8 cellular contexts compared by ENCODE assay signal in genomic region chr7:44490351-44491200, GRCh38. TPM values are rescaled to one million over a fixed set of nuclear protein-coding genes. Genes with fewer than 3 reads are reported as not detected.
DNase-seq lines count a peak whose midpoint lies in the region; ATAC-seq and TF ChIP-seq lines count a peak whose summit lies in the region.

TSS of gene NUDCD3 (minus strand) at chr7:44490658. CDS start at chr7:44490600, 58 bp downstream.

- peak within 1 kb of the TSS; percentile 94 to 96 for H3K4me3 ChIP-seq in right atrium auricular region
- peak within 1 kb of the TSS; percentile 86 to 93 for H3K4me3 ChIP-seq in uterus

- intact Hi-C loops in T-helper 1 cell treated with Interleukin-12 subunit alpha and Interleukin-12 subunit beta and Interleukin-4 antibody, amounts not matched to agents 30 ng/mL and 1 ng/mL, for 36 hours (cut with micrococcal nuclease) = loop anchor here (1.0 to 10.0 kb wide), 21 partner anchors 30 to 1578 kb away; partner anchors contain the start of genes C7orf25, H2AZ2, OGDH and POLD2
- intact Hi-C loops in uterus (cut with DNase I; ENCODE audit: low total_unique reads) = no loop called here

- H3K4me1 ChIP-seq in right atrium auricular region (peaks cover 0 to 41% of the 10 kb centered on the region in 2 donors), uterus (peaks cover 7 to 19% of the 10 kb centered on the region in 2 donors)

- H3K36me3 ChIP-seq in right atrium auricular region (no peaks in the 10 kb centered on the region), uterus (no peaks in the 10 kb centered on the region)

- peak in 1 of 2 donors; percentile 45 for TF ChIP-seq POLR2A in uterus (IDR thresholded peaks at IDR 0.05)

- TF ChIP-seq CTCF in GM13976 (IDR thresholded peaks at IDR 0.05; ENCODE audit: borderline replicate concordance, control extremely low read depth, extremely low read depth, insufficient read depth, missing control alignments) (no peak), right atrium auricular region (IDR thresholded peaks at IDR 0.05) (peak in 1 of 2 donors; percentile 51), uterus (IDR thresholded peaks at IDR 0.05) (no peak)

- H3K27me3 ChIP-seq in right atrium auricular region (no peaks in the 10 kb centered on the region), uterus (no peaks in the 10 kb centered on the region)

- H3K27ac ChIP-seq in right atrium auricular region (peak within 1 kb of the TSS; percentile 97 to 98), uterus (peak within 1 kb of the TSS; percentile 96 to 98)

- no peaks in the 10 kb centered on the region for H3K9me3 ChIP-seq in right atrium auricular region
- H3K9me3 ChIP-seq in uterus = no peaks in the 10 kb centered on the region

- DNase-seq in GM13976 (ENCODE audit: low spot score) (peak; percentile 92), NCI-H1436 treated with DMSO at 0.1 percent for 48 hours (lab: John Stamatoyannopoulos, UW) (peak; percentile 19), amniotic stem cell (lab: John Stamatoyannopoulos, UW) (peak; percentile 60), right atrium auricular region (ENCODE audit: low spot score) (peak; percentile 82), pulmonary artery endothelial cell (ENCODE audit: low read depth, low spot score) (peak; percentile 40), uterus (peak; percentile 76 to 78)

- peak; percentile 94 for ATAC-seq in HG02852 (IDR thresholded peaks at IDR 0.05; ENCODE audit: unreplicated experiment)

- in situ Hi-C loops in GM13976 (cut with MboI; ENCODE audit: low sequenced_read_pairs, unreplicated experiment) = no loop called here

RNA-seq across cellular contexts. Expression of gene NUDCD3, which starts in this region (rescaled TPM):
- total RNA-seq in T-helper 1 cell treated with Interleukin-12 subunit alpha and Interleukin-12 subunit beta and Interleukin-4 antibody, amounts not matched to agents 30 ng/mL and 1 ng/mL, for 36 hours = 70.9 and 79.0 TPM in 2 replicates
- 10 to 100 TPM; 50.6 to 53.3 TPM for total RNA-seq in right atrium auricular region
- total RNA-seq in pulmonary artery endothelial cell = 114 and 151 TPM in 2 replicates
- total RNA-seq in uterus = 100 to 1,000 TPM in 1 of 4 donors, 10 to 100 TPM in 3; 28.5 to 115 (median 52.6) TPM

Comparison
In these comparisons a context has a peak if more than half of its experiments do, and no peak if none do; other contexts are left out.
1. Peak in every context shown above with its lines: DNase-seq, ATAC-seq, H3K4me3 ChIP-seq and H3K27ac ChIP-seq.
2. DNase-seq: peak in every context shown above with its lines; median percentile 92 in GM13976; 82 in right atrium auricular region; 77 in uterus; 60 in amniotic stem cell; 40 in pulmonary artery endothelial cell; 19 in NCI-H1436 treated with DMSO at 0.1 percent for 48 hours.